ENCODE assay signal across 2 cellular contexts in the genomic region with DNA sequence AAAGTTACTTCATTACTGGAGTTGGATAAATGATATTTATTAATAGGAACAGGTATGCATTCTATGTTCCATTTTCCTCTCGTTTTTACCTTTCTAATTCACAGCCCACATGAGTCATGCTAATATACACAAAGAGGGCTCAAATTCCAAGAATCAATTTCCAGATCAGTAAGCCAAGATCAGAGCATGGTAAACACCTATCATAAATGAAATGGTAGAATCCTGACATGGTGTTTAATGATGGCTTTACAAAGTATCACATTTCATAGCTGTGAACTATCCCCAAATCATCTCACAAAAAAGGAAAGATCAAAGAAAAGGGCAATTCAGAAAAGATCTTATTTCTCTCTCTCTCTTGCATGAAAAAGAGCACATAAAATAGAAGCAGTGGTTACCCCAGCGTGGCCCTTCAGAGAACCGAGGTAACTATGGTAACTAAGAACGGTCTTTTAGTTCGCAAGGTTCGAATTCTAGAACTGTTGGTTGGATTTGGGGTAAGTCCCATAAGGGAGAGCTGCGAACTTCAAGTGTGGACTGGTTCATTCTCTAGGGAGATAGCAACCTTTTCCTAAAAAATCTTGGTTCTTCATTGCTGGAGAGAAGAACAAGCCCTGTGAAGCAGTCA.
TF ChIP-seq lines count a peak whose summit lies in the region.

No MANE protein-coding gene starts in this region.

TF ChIP-seq in A549, 52 proteins besides CTCF, POLR2A, EP300 and RAD21 (continued from another document):
- TF ChIP-seq MAZ (IDR thresholded peaks at IDR 0.05; ENCODE audit: borderline replicate concordance, low read depth, low read length), result no peak
- TF ChIP-seq BHLHE40 (IDR thresholded peaks at IDR 0.05; ENCODE audit: low read depth, low read length), result no peak

TF ChIP-seq in IMR-90, 13 proteins besides CTCF, POLR2A, EP300 and RAD21 (continued from another document):
- TF ChIP-seq MXI1 (IDR thresholded peaks at IDR 0.05; ENCODE audit: borderline replicate concordance, low read depth, low read length) (no peak), CEBPB (IDR thresholded peaks at IDR 0.05; ENCODE audit: low read depth, low read length) (no peak), SMC3 (IDR thresholded peaks at IDR 0.05; ENCODE audit: low read depth, low read length) (no peak), FOS (IDR thresholded peaks at IDR 0.05; ENCODE audit: low read depth, low read length) (no peak), MAFK (IDR thresholded peaks at IDR 0.05; ENCODE audit: low read depth, low read length) (no peak), CHD1 (IDR thresholded peaks at IDR 0.05; ENCODE audit: low read depth, low read length) (no peak), USF2 (IDR thresholded peaks at IDR 0.05; ENCODE audit: low read depth, low read length) (no peak), RCOR1 (IDR thresholded peaks at IDR 0.05; ENCODE audit: insufficient replicate concordance, low read length) (no peak), BHLHE40 (IDR thresholded peaks at IDR 0.05; ENCODE audit: low read depth, low read length) (no peak)
- TF ChIP-seq, protein P1, sequence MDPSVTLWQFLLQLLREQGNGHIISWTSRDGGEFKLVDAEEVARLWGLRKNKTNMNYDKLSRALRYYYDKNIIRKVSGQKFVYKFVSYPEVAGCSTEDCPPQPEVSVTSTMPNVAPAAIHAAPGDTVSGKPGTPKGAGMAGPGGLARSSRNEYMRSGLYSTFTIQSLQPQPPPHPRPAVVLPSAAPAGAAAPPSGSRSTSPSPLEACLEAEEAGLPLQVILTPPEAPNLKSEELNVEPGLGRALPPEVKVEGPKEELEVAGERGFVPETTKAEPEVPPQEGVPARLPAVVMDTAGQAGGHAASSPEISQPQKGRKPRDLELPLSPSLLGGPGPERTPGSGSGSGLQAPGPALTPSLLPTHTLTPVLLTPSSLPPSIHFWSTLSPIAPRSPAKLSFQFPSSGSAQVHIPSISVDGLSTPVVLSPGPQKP (IDR thresholded peaks at IDR 0.05; ENCODE audit: borderline replicate concordance, low read depth, low read length), result no peak
